14 cellular contexts compared by ENCODE assay signal in the genomic region with DNA sequence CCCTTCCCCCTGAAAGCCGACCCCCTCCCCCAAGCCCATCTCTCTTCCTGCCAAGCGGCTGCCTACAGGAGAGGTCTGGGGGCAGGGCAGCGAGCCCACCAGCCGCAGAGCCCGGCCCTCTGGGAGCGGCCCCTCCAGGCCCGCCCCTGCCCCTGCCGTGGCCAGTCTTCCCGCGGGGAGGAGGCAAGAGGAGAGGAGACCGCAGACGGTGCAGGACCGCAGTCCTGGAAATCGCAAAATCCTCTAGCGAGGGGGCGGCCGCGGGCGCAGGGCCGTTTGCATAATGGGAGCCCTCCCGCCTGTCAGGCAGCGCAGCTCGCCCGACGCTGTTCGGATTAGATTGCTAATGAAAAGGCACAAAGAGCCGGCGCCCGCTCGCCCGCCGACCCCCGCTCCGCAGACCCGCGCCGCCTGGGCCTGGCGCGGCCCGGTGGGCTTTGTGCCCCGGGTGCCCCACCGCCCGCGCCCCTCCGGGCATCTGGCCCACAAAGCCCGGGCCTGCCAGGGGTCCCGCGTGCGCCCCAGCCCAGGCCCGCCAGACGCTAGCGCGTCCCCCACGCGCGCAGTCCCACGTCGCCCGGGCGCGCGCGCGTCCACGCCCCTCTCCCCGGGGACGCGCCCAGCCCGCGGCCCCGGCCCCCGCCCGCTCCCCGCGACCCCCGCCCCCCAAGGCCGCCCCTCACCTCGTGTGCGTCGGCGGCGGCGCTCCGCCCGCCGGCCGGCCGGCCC. TPM values are rescaled to one million over a fixed set of nuclear protein-coding genes. Genes with fewer than 3 reads are reported as not detected.
DNase-seq lines count a peak whose midpoint lies in the region; ATAC-seq and TF ChIP-seq lines count a peak whose summit lies in the region.
"Not testable (repeated sequence)": the region's sequence is repeated elsewhere in the genome, so short reads cannot be mapped to it uniquely, and the experiment has no call there.
"Had no signal": no experiment of that assay in that cellular context is flagged by ENCODE, and none has a peak within 500 bp of the region (broad histone marks: within the 10 kb centered on the region; RNA-seq: fewer than 3 reads in every experiment).

No MANE protein-coding gene starts in this region.

- not testable (repeated sequence) for H3K27ac Mint-ChIP-seq in activated T-helper 17 cell treated with anti-CD3 and anti-CD28 coated beads, Interleukin-2, amount 50 U/mL, for 72 hours

- H3K9me2 ChIP-seq in PC-3 (replicated peaks; ENCODE audit: low read length), result not testable (repeated sequence)

- H3K9ac ChIP-seq in PC-3 (ENCODE audit: low read length), result not testable (repeated sequence)

- BruUV-seq in PC-3 (replicated peaks; lab: Mats Ljungman, UMichigan), result not testable (repeated sequence)

- H3K4me3 Mint-ChIP-seq in activated T-helper 17 cell treated with anti-CD3 and anti-CD28 coated beads, Interleukin-2, amount 50 U/mL, for 72 hours, result not testable (repeated sequence)

- not testable (repeated sequence) for H3K9me3 Mint-ChIP-seq in activated T-helper 17 cell treated with anti-CD3 and anti-CD28 coated beads, Interleukin-2, amount 50 U/mL, for 72 hours

- not testable (repeated sequence) for H3K4me3 ChIP-seq in PC-3 (ENCODE audit: low read length); left lung; upper lobe of right lung

- H3K36me3 Mint-ChIP-seq in activated T-helper 17 cell treated with anti-CD3 and anti-CD28 coated beads, Interleukin-2, amount 50 U/mL, for 72 hours (ENCODE audit: low read depth), result not testable (repeated sequence)

- not testable (repeated sequence) for H3K36me3 ChIP-seq in PC-3 (ENCODE audit: low read depth, low read length); left lung; upper lobe of right lung

- POLR2A ChIA-PET in PC-3 (lab: Charles Lee; ENCODE audit: unreplicated experiment), result not testable (repeated sequence)

- not testable (repeated sequence) for H3K27ac ChIP-seq in PC-3 (ENCODE audit: low read length); left lung; upper lobe of right lung

- H3K4me2 ChIP-seq in PC-3 (ENCODE audit: low read length), result not testable (repeated sequence)

- H3K27me3 Mint-ChIP-seq in activated T-helper 17 cell treated with anti-CD3 and anti-CD28 coated beads, Interleukin-2, amount 50 U/mL, for 72 hours, result not testable (repeated sequence)

- H2AFZ ChIP-seq in PC-3 (ENCODE audit: low read length), result not testable (repeated sequence)

- H4K20me1 ChIP-seq in PC-3 (ENCODE audit: low read length), result not testable (repeated sequence)

- intact Hi-C loops in PC-3 (cut with micrococcal nuclease); left lung (cut with DNase I); upper lobe of right lung (cut with DNase I): not testable (repeated sequence)

- DNase-seq in PC-3, left lung, upper lobe of right lung: not testable (repeated sequence)

- not testable (repeated sequence) for H3K4me1 ChIP-seq in PC-3 (ENCODE audit: insufficient read depth, low read length); left lung; upper lobe of right lung

- CTCF ChIA-PET in PC-3 (lab: Charles Lee), result not testable (repeated sequence)

- H3F3A ChIP-seq in PC-3 (ENCODE audit: low read length, unreplicated experiment), result not testable (repeated sequence)

- H3K9me3 ChIP-seq in PC-3 (ENCODE audit: low read length); left lung; upper lobe of right lung: not testable (repeated sequence)

- not testable (repeated sequence) for H3K27me3 ChIP-seq in PC-3 (ENCODE audit: low read length); left lung; upper lobe of right lung

- H3K4me1 Mint-ChIP-seq in activated T-helper 17 cell treated with anti-CD3 and anti-CD28 coated beads, Interleukin-2, amount 50 U/mL, for 72 hours, result not testable (repeated sequence)

- ATAC-seq in GM18907 (IDR thresholded peaks at IDR 0.05; ENCODE audit: unreplicated experiment), result peak; percentile 25
- ATAC-seq in GM21390 (IDR thresholded peaks at IDR 0.05; ENCODE audit: unreplicated experiment), result peak; percentile 16
- peak; percentile 55 for ATAC-seq in HG02759 (IDR thresholded peaks at IDR 0.05; ENCODE audit: unreplicated experiment)
- peak; percentile 12 for ATAC-seq in HG03139 (IDR thresholded peaks at IDR 0.05; ENCODE audit: unreplicated experiment)
- peak; percentile 11; the same call in 1 of the 2 replicates for ATAC-seq in PC-3
- peak; percentile 34 for ATAC-seq in activated T-helper 17 cell treated with anti-CD3 and anti-CD28 coated beads, Interleukin-2, amount 50 U/mL, for 72 hours (replicated peaks)
- peak; percentile 9 for ATAC-seq in left lung
- ATAC-seq in upper lobe of right lung, result peak; percentile 8

- not testable (repeated sequence) for H3K79me2 ChIP-seq in PC-3 (ENCODE audit: low read length)

- not testable (repeated sequence) for TF ChIP-seq CTCF in PC-3 (conservative IDR thresholded peaks at IDR 0.05; ENCODE audit: low read depth, low read length); left lung (IDR thresholded peaks at IDR 0.05); upper lobe of right lung (IDR thresholded peaks at IDR 0.05)

RNA-seq across cellular contexts. Expression of a gene that starts 34.5 kb away (rescaled TPM):
- total RNA-seq in PC-3 (2014; rRNA removed) (0.06 and 0.15 TPM in 2 replicates), left lung (under 1 TPM; 0.55 to 0.71 TPM), upper lobe of right lung (0.87 TPM)
- under 1 TPM; 0.16 to 0.73 TPM for total RNA-seq in activated T-helper 17 cell treated with anti-CD3 and anti-CD28 coated beads, Interleukin-2, amount 50 U/mL, for 72 hours

RNA-seq across cellular contexts. Expression of a gene that starts 49.7 kb away (rescaled TPM):
- total RNA-seq in PC-3 (2014; rRNA removed), result 3.2 and 14.8 TPM in 2 replicates
- total RNA-seq in activated T-helper 17 cell treated with anti-CD3 and anti-CD28 coated beads, Interleukin-2, amount 50 U/mL, for 72 hours, result 10 to 100 TPM in 1 of 2 donors, 1 to 10 TPM in 1; 1.3 to 11.0 TPM
- total RNA-seq in left lung, result 1 to 10 TPM in 1 of 2 donors, not detected in 1; 2.8 TPM
- 2.1 TPM for total RNA-seq in upper lobe of right lung
- total RNA-seq: psoas muscle, vagina had no signal

RNA-seq across cellular contexts. Expression of a gene that starts 59.3 kb away (rescaled TPM):
- total RNA-seq in PC-3 (2014; rRNA removed), result not detected in 2 replicates
- total RNA-seq in activated T-helper 17 cell treated with anti-CD3 and anti-CD28 coated beads, Interleukin-2, amount 50 U/mL, for 72 hours, result not detected
- 1 to 10 TPM in 1 of 2 donors, under 1 TPM in 1; 0.84 to 6.4 TPM for total RNA-seq in left lung
- 13.1 TPM for total RNA-seq in upper lobe of right lung
- total RNA-seq: bronchial epithelial cell, dermis blood vessel endothelial cell, foreskin keratinocyte, mesenteric fat pad, psoas muscle, vagina had no signal
